Comparison of ENCODE assay signal across 1 cellular context in the genomic region with DNA sequence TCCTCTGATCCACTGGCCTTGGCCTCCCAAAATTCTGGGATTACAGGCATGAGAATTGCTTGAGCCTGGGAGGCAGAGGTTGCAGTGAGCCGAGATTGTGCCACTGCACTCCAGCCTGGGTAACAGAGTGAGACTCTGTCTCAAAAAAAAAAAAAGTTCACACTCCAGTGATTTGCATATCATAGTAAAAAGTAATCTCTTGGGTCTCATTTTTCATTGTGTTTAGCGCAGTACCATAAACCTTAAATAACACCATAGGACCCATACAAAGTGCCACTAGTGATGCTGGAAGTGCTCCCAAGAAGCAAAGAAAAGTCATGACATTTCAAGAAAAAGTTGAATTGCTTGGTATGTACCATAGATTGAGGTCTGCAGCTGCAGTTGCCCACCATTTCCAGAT. TPM values are rescaled to one million over a fixed set of nuclear protein-coding genes. Genes with fewer than 3 reads are reported as not detected.
"Had no signal": no experiment of that assay in that cellular context is flagged by ENCODE, and none has a peak within 500 bp of the region (broad histone marks: within the 10 kb centered on the region; RNA-seq: fewer than 3 reads in every experiment).

No MANE protein-coding gene starts in this region.

RNA-seq across cellular contexts. Expression of gene ZNF785, which starts 4.1 kb away (rescaled TPM):
- total RNA-seq: HepG2 had no signal
